In the genomic region with DNA sequence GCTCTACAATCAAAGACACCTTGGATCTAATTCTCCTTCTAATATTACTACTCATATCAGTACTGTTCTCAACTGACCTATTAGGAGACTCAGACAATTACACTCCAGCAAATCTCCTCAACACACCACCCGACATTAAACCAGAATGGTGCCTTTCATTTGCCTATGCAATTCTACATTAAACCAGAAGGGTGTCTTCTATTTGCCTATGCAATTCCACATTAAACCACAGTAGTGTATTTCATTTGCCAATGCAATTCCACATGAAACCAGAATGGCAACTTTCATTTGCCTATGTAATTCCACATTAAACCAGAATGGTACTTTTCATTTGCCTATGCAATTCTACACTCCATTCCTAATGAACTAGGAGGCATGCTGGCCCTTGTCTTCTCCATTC, we compare ENCODE assay signal across 28 cellular contexts. TPM values are rescaled to one million over a fixed set of nuclear protein-coding genes. Genes with fewer than 3 reads are reported as not detected.
DNase-seq lines count a peak whose midpoint lies in the region; ATAC-seq and TF ChIP-seq lines count a peak whose summit lies in the region.
"Had no signal": no experiment of that assay in that cellular context is flagged by ENCODE, and none has a peak within 500 bp of the region (broad histone marks: within the 10 kb centered on the region; RNA-seq: fewer than 3 reads in every experiment).

No MANE protein-coding gene starts in this region.

- peak; percentile 41 for TF ChIP-seq CTCF in C4-2B (conservative IDR thresholded peaks at IDR 0.05)
- peak; percentile 26; the same call in 1 of the 2 replicates for TF ChIP-seq CTCF in Loucy (conservative IDR thresholded peaks at IDR 0.05; ENCODE audit: low read length)
- peak; percentile 31 for TF ChIP-seq CTCF in cardiac fibroblast (IDR thresholded peaks at IDR 0.05; ENCODE audit: low read depth, low read length)
- peak; percentile 29 for TF ChIP-seq CTCF in neural crest cell (conservative IDR thresholded peaks at IDR 0.05)

- no peaks in the 10 kb centered on the region for H3K4me1 Mint-ChIP-seq in neural crest cell

- no peaks in the 10 kb centered on the region for H4K20me1 ChIP-seq in Loucy (ENCODE audit: insufficient read depth, low read length, poor library complexity, severe bottlenecking)
- H4K20me1 ChIP-seq: BLaER1 treated with 17β-estradiol and CSF1 and Interleukin-3, amounts not matched to agents 10 nM and 100 nM had no signal

- no peaks in the 10 kb centered on the region for H3K9me2 ChIP-seq in Loucy (replicated peaks; ENCODE audit: low read depth, low read length)

- H3K27ac ChIP-seq in C4-2B = no peak overlapping the region
- H3K27ac ChIP-seq: BLaER1 treated with 17β-estradiol and CSF1 and Interleukin-3, amounts not matched to agents 10 nM and 100 nM; heart left ventricle; lower lobe of right lung; ovary; stomach; tibial artery had no signal

- H3K27ac Mint-ChIP-seq in neural crest cell (ENCODE audit: unreplicated experiment) = no peak overlapping the region
- H3K27ac Mint-ChIP-seq: activated CD8-positive, alpha-beta T cell treated with anti-CD3 and anti-CD28 coated beads, Interleukin-2, amount 10 ng/mL, durations not matched to agents 7 days and 5 days; activated naive CD4-positive, alpha-beta T cell treated with anti-CD3 and anti-CD28 coated beads, Interleukin-2, amount 50 U/mL, for 72 hours; activated T-helper 2 cell treated with anti-CD3 and anti-CD28 coated beads, Interferon-gamma antibody, Interleukin-2, Interleukin-4, amounts not matched to agents 10 μg/mL and 5 μg/mL and 100 μg/mL, durations not matched to agents 14 hours and 24 hours and 36 hours; natural killer cell treated with Interleukin-12 subunit alpha and Interleukin-12 subunit beta and Interleukin-15 and Interleukin-18, amount 100 ng/mL, for 72 hours had no signal

- no peaks in the 10 kb centered on the region for H3K9me3 ChIP-seq in Loucy (ENCODE audit: insufficient read depth, low read depth, low read length)
- H3K9me3 ChIP-seq: Caco-2, heart left ventricle, lower lobe of right lung, ovary, stomach, tibial artery had no signal

- H3K9me3 Mint-ChIP-seq in neural crest cell = peaks cover 4% of the 10 kb centered on the region
- H3K9me3 Mint-ChIP-seq: natural killer cell treated with Interleukin-12 subunit alpha and Interleukin-12 subunit beta and Interleukin-15 and Interleukin-18, amount 100 ng/mL, for 72 hours had no signal

- no peak overlapping the region for H3K4me3 ChIP-seq in Loucy (ENCODE audit: low read length, poor library complexity, severe bottlenecking)
- no peak overlapping the region for H3K4me3 ChIP-seq in cardiac fibroblast (replicated peaks in 1 of 2; ENCODE audit: low read depth in 2 of 2, low read length in 2 of 2)
- H3K4me3 ChIP-seq: BLaER1 treated with 17β-estradiol and CSF1 and Interleukin-3, amounts not matched to agents 10 nM and 100 nM; heart left ventricle; lower lobe of right lung; ovary; smooth muscle cell; stomach; tibial artery had no signal

- DNase-seq in cardiac fibroblast (ENCODE audit: low read depth in 2 of 2) (no peak), neural crest cell (ENCODE audit: low read depth, low spot score) (no peak), mucosa of gallbladder (ENCODE audit: low spot score) (no peak), NCI-H2227 (lab: John Stamatoyannopoulos, UW; ENCODE audit: unreplicated experiment) (no peak)
- DNase-seq: activated CD8-positive, alpha-beta T cell treated with anti-CD3 and anti-CD28 coated beads, Interleukin-2, amount 10 ng/mL, durations not matched to agents 7 days and 5 days; Caco-2; caudate nucleus; heart left ventricle; Karpas-422; kidney glomerular epithelial cell; lower lobe of right lung; NCI-H1930; NCI-H345; ovary; retina; stimulated activated CD4-positive, alpha-beta T cell treated with anti-CD3 and anti-CD28 coated beads, Interleukin-1b, Interleukin-23, amount 100 ng/mL, for 48 hours; stomach; T-helper 2 cell; tibial artery had no signal

- no peak overlapping the region for H3K4me2 ChIP-seq in Loucy (ENCODE audit: low read depth, low read length, poor library complexity, severe bottlenecking)
- H3K4me2 ChIP-seq: BLaER1 treated with 17β-estradiol and CSF1 and Interleukin-3, amounts not matched to agents 10 nM and 100 nM; smooth muscle cell had no signal

- H3K9ac ChIP-seq in Loucy (ENCODE audit: low read depth, low read length, poor library complexity, severe bottlenecking) = no peak overlapping the region
- H3K9ac ChIP-seq: BLaER1 treated with 17β-estradiol and CSF1 and Interleukin-3, amounts not matched to agents 10 nM and 100 nM had no signal

- H3K4me1 ChIP-seq in Loucy (ENCODE audit: insufficient read depth, low read length, poor library complexity, severe bottlenecking) = no peaks in the 10 kb centered on the region
- H3K4me1 ChIP-seq: Caco-2, tibial artery had no signal

- no peak overlapping the region for H3K4me3 Mint-ChIP-seq in neural crest cell
- H3K4me3 Mint-ChIP-seq: activated CD8-positive, alpha-beta T cell treated with anti-CD3 and anti-CD28 coated beads, Interleukin-2, amount 10 ng/mL, durations not matched to agents 7 days and 5 days; natural killer cell treated with Interleukin-12 subunit alpha and Interleukin-12 subunit beta and Interleukin-15 and Interleukin-18, amount 100 ng/mL, for 72 hours had no signal

- no peak for ATAC-seq in HG02885 (IDR thresholded peaks at IDR 0.05; ENCODE audit: poor library complexity, unreplicated experiment)
- ATAC-seq: activated CD8-positive, alpha-beta T cell treated with anti-CD3 and anti-CD28 coated beads, Interleukin-2, amount 10 ng/mL, durations not matched to agents 7 days and 5 days; activated naive CD4-positive, alpha-beta T cell treated with anti-CD3 and anti-CD28 coated beads, Interleukin-2, amount 50 U/mL, for 72 hours; heart left ventricle; lower lobe of right lung; natural killer cell treated with Interleukin-12 subunit alpha and Interleukin-12 subunit beta and Interleukin-15 and Interleukin-18, amount 100 ng/mL, for 72 hours had no signal

- no peaks in the 10 kb centered on the region for H3F3A ChIP-seq in Loucy (ENCODE audit: low read depth)

- H2AFZ ChIP-seq in Loucy (ENCODE audit: low read length) = no peak overlapping the region

- no peaks in the 10 kb centered on the region for H3K79me2 ChIP-seq in Loucy (ENCODE audit: insufficient read depth, low read length)

- H3K27me3 Mint-ChIP-seq in neural crest cell (ENCODE audit: low read depth) = no peaks in the 10 kb centered on the region
- H3K27me3 Mint-ChIP-seq: natural killer cell treated with Interleukin-12 subunit alpha and Interleukin-12 subunit beta and Interleukin-15 and Interleukin-18, amount 100 ng/mL, for 72 hours had no signal

- no peaks in the 10 kb centered on the region for H3K36me3 ChIP-seq in Loucy (ENCODE audit: insufficient read depth, low read length)
- H3K36me3 ChIP-seq: BLaER1 treated with 17β-estradiol and CSF1 and Interleukin-3, amounts not matched to agents 10 nM and 100 nM; heart left ventricle; lower lobe of right lung; ovary; stomach; tibial artery had no signal

- no peaks in the 10 kb centered on the region for H3K36me3 Mint-ChIP-seq in neural crest cell (ENCODE audit: low read depth)
- H3K36me3 Mint-ChIP-seq: natural killer cell treated with Interleukin-12 subunit alpha and Interleukin-12 subunit beta and Interleukin-15 and Interleukin-18, amount 100 ng/mL, for 72 hours had no signal

- no peaks in the 10 kb centered on the region for H3K27me3 ChIP-seq in Loucy (ENCODE audit: insufficient read depth, low read length, poor library complexity, severe bottlenecking)
- H3K27me3 ChIP-seq: BLaER1 treated with 17β-estradiol and CSF1 and Interleukin-3, amounts not matched to agents 10 nM and 100 nM; heart left ventricle; ovary; stomach; tibial artery had no signal

RNA-seq across cellular contexts. Expression of a gene that starts 15.3 kb away (rescaled TPM):
- total RNA-seq in neural crest cell (not detected in 2 replicates), mucosa of gallbladder (20.9 TPM)
- total RNA-seq: Caco-2 had no signal

RNA-seq across cellular contexts. Expression of a gene that starts 25.7 kb away (rescaled TPM):
- total RNA-seq in neural crest cell (not detected in 2 replicates), mucosa of gallbladder (3.4 TPM)
- total RNA-seq: Caco-2, mononuclear cell had no signal

Comparison
In these comparisons a context has a peak if more than half of its experiments do, and no peak if none do; other contexts are left out.
1. RNA of a gene that starts 15.3 kb away (total RNA-seq): 20.9 TPM in mucosa of gallbladder (single experiment); not detected in neural crest cell; every median in the first group is over 10 times any median in the second.
2. Peak in every context shown above with its lines, with median percentiles within 50 percentile points of each other: CTCF ChIP-seq.